Comparison of ENCODE assay signal across 10 cellular contexts in the genomic region with DNA sequence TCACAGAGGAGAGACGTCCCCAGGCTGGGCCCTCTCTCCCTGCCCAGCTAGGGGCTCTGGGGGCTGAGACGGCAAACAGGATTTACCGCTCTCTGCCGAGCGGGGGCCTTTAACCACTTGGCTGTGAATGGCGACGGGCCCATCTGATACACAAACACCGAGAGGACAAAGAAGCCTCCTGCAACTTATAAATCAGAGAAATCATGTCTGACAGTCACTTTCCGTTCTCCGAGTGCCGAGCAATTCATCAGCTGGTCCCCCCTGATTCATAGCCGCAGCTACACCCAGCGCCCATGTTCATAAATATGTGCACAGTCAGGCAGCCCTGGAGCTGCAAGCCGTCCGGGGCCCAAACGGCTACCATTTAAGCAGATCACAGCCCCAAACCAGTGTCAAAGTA.
A peak's percentile ranks its signal among the peaks of the same experiment; 100 is the strongest.
DNase-seq lines count a peak whose midpoint lies in the region; ATAC-seq and TF ChIP-seq lines count a peak whose summit lies in the region.
"Had no signal": no experiment of that assay in that cellular context is flagged by ENCODE, and none has a peak within 500 bp of the region (broad histone marks: within the 10 kb centered on the region; RNA-seq: fewer than 3 reads in every experiment).

No MANE protein-coding gene starts in this region.

- H3K4me3 ChIP-seq in astrocyte of the cerebellum (ENCODE audit: low read depth, low read length) (peak overlapping the region; percentile 29), mucosa of descending colon (no peak overlapping the region), transverse colon (peak overlapping the region in 3 of 4 donors; percentile 2 to 36 (median 11))

- no peak for TF ChIP-seq POLR2A in transverse colon (IDR thresholded peaks at IDR 0.05)

- ATAC-seq in mucosa of descending colon (peak; percentile 22), HG03565 (IDR thresholded peaks at IDR 0.05; ENCODE audit: unreplicated experiment) (no peak)
- ATAC-seq: left colon had no signal

- no peaks in the 10 kb centered on the region for H3K9me3 ChIP-seq in mucosa of descending colon
- H3K9me3 ChIP-seq in transverse colon, result no peaks in the 10 kb centered on the region

- in situ Hi-C loops in astrocyte of the cerebellum (cut with HindIII; ENCODE audit: low sequenced_read_pairs), result no loop called here
- in situ Hi-C loops in transverse colon (cut with MboI; ENCODE audit: low pct_ligation_motif_present in 1 of 4, low pct_unique_long_range_greater_than_20kb in 1 of 4, low sequenced_read_pairs in 3 of 4), result no loop called here

- TF ChIP-seq CTCF in astrocyte of the cerebellum (IDR thresholded peaks at IDR 0.05; ENCODE audit: low read depth, low read length, missing control alignments) (peak; percentile 3), mucosa of descending colon (IDR thresholded peaks at IDR 0.05) (no peak), transverse colon (IDR thresholded peaks at IDR 0.05) (no peak)

- intact Hi-C loops in activated CD4-positive, alpha-beta memory T cell treated with anti-CD3 and anti-CD28 coated beads for 36 hours (cut with micrococcal nuclease), result loop anchor here (10.0 kb wide), 1 partner anchor 67 kb away; no protein-coding TSS in a partner anchor
- intact Hi-C loops in mucosa of descending colon (cut with DNase I, micrococcal nuclease) (no loop called here), transverse colon (cut with DNase I; ENCODE audit: low total_unique reads) (no loop called here)

- 32% methylated on average over 16 of the region's 16 CpGs; no CpG with 5 or more reads in 1 of the 2 donors for WGBS in transverse colon (ENCODE audit: low coverage in 1 of 2), 2 donors

- peaks cover 1% of the 10 kb centered on the region for H3K27me3 Mint-ChIP-seq in activated CD4-positive, alpha-beta memory T cell treated with anti-CD3 and anti-CD28 coated beads for 36 hours
- peaks cover 4% of the 10 kb centered on the region for H3K27me3 Mint-ChIP-seq in activated CD4-positive, alpha-beta memory T cell treated with anti-CD3 and anti-CD28 coated beads, Interleukin-2, amount 10 ng/mL, durations not matched to agents 7 days and 5 days

- H3K4me1 Mint-ChIP-seq in activated CD4-positive, alpha-beta memory T cell treated with anti-CD3 and anti-CD28 coated beads for 36 hours (ENCODE audit: low read depth), result peaks cover 8% of the 10 kb centered on the region
- H3K4me1 Mint-ChIP-seq in activated CD4-positive, alpha-beta memory T cell treated with anti-CD3 and anti-CD28 coated beads, Interleukin-2, amount 10 ng/mL, durations not matched to agents 7 days and 5 days, result peaks cover 3% of the 10 kb centered on the region

- peak overlapping the region; percentile 60 for H3K4me3 Mint-ChIP-seq in activated CD4-positive, alpha-beta memory T cell treated with anti-CD3 and anti-CD28 coated beads for 36 hours
- no peak overlapping the region for H3K4me3 Mint-ChIP-seq in activated CD4-positive, alpha-beta memory T cell treated with anti-CD3 and anti-CD28 coated beads, Interleukin-2, amount 10 ng/mL, durations not matched to agents 7 days and 5 days

- POLR2A ChIA-PET in activated CD4-positive, alpha-beta memory T cell treated with anti-CD3 and anti-CD28 coated beads for 36 hours (lab: Charles Lee), result no interaction called here
- POLR2A ChIA-PET in activated CD4-positive, alpha-beta memory T cell treated with anti-CD3 and anti-CD28 coated beads, Interleukin-2, amount 10 ng/mL, durations not matched to agents 7 days and 5 days (lab: Charles Lee), result no interaction called here

- peak; percentile 40 for DNase-seq in activated CD4-positive, alpha-beta memory T cell treated with anti-CD3 and anti-CD28 coated beads for 36 hours
- DNase-seq in activated CD4-positive, alpha-beta memory T cell treated with anti-CD3 and anti-CD28 coated beads, Interleukin-2, amount 10 ng/mL, durations not matched to agents 7 days and 5 days, result no peak
- DNase-seq in astrocyte of the cerebellum (ENCODE audit: low read depth) (no peak), mucosa of descending colon (no peak), transverse colon (no peak), SW 1271 (lab: John Stamatoyannopoulos, UW) (no peak)
- DNase-seq in activated CD4-positive, CD25-positive, alpha-beta regulatory T cell (lab: John Stamatoyannopoulos, UW), result no peak
- DNase-seq: T-helper 9 cell had no signal

- no peaks in the 10 kb centered on the region for H3K36me3 Mint-ChIP-seq in activated CD4-positive, alpha-beta memory T cell treated with anti-CD3 and anti-CD28 coated beads for 36 hours
- no peaks in the 10 kb centered on the region for H3K36me3 Mint-ChIP-seq in activated CD4-positive, alpha-beta memory T cell treated with anti-CD3 and anti-CD28 coated beads, Interleukin-2, amount 10 ng/mL, durations not matched to agents 7 days and 5 days (ENCODE audit: low read depth)

- no peaks in the 10 kb centered on the region for H3K27me3 ChIP-seq in transverse colon

- CTCF ChIA-PET in activated CD4-positive, alpha-beta memory T cell treated with anti-CD3 and anti-CD28 coated beads for 36 hours (lab: Charles Lee), result no interaction called here
- CTCF ChIA-PET in activated CD4-positive, alpha-beta memory T cell treated with anti-CD3 and anti-CD28 coated beads, Interleukin-2, amount 10 ng/mL, durations not matched to agents 7 days and 5 days (lab: Charles Lee), result no interaction called here

- no peak for TF ChIP-seq EP300 in transverse colon (IDR thresholded peaks at IDR 0.05; ENCODE audit: low read depth)

- H3K27ac Mint-ChIP-seq in activated CD4-positive, alpha-beta memory T cell treated with anti-CD3 and anti-CD28 coated beads for 36 hours, result no peak overlapping the region
- no peak overlapping the region for H3K27ac Mint-ChIP-seq in activated CD4-positive, alpha-beta memory T cell treated with anti-CD3 and anti-CD28 coated beads, Interleukin-2, amount 10 ng/mL, durations not matched to agents 7 days and 5 days

- peak overlapping the region in 1 of 4 donors; percentile 13 for H3K27ac ChIP-seq in transverse colon

- no peaks in the 10 kb centered on the region for H3K36me3 ChIP-seq in mucosa of descending colon (ENCODE audit: low read depth)
- H3K36me3 ChIP-seq in transverse colon, result no peaks in the 10 kb centered on the region

- H3K9me3 Mint-ChIP-seq in activated CD4-positive, alpha-beta memory T cell treated with anti-CD3 and anti-CD28 coated beads for 36 hours, result no peaks in the 10 kb centered on the region
- H3K9me3 Mint-ChIP-seq in activated CD4-positive, alpha-beta memory T cell treated with anti-CD3 and anti-CD28 coated beads, Interleukin-2, amount 10 ng/mL, durations not matched to agents 7 days and 5 days, result no peaks in the 10 kb centered on the region

- H3K4me1 ChIP-seq in mucosa of descending colon (ENCODE audit: low read depth), result no peaks in the 10 kb centered on the region
- H3K4me1 ChIP-seq in transverse colon, result peaks cover 0 to 3% (median 0%) of the 10 kb centered on the region in 4 donors
